27 cellular contexts compared by ENCODE assay signal in the genomic region with DNA sequence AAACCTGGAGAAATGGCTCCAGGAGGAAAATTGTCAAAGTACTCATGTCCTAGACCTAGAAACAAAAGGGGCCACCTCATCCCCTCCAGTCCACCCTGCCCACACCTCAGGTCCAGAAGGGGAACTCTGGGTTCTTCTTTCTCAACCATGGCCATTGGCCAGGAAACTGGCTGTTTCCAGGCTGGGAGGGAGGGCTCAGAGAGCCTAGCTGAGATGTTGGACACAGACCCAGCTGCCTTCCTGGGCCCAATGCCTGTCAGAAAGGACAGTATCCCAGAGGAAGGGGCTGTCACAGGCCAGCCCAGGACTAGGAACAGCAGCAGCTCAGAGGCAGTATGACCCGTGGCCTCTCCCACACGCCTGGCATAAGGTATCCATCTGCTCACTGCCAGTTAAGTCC. TPM values are rescaled to one million over a fixed set of nuclear protein-coding genes. Genes with fewer than 3 reads are reported as not detected.
DNase-seq lines count a peak whose midpoint lies in the region; ATAC-seq and TF ChIP-seq lines count a peak whose summit lies in the region.
"Had no signal": no experiment of that assay in that cellular context is flagged by ENCODE, and none has a peak within 500 bp of the region (broad histone marks: within the 10 kb centered on the region; RNA-seq: fewer than 3 reads in every experiment).

No MANE protein-coding gene starts in this region.

- ATAC-seq in left lobe of liver = peak; percentile 14
- no peak for ATAC-seq in GM18519 (IDR thresholded peaks at IDR 0.05; ENCODE audit: low FRiP score, unreplicated experiment)
- ATAC-seq: gastroesophageal sphincter; GM23338; naive thymus-derived CD4-positive, alpha-beta T cell; stimulated activated memory B cell treated with anti-CD40 and anti-IgM and Interleukin-4, amounts not matched to agents 10 μg/mL and 1 μg/mL and 100 μg/mL, for 72 hours had no signal

- DNase-seq in HL-60 (ENCODE audit: low read depth in 1 of 2, low spot score in 1 of 2) (peak in 1 of 2 experiments; percentile 53), left lobe of liver (ENCODE audit: low spot score) (no peak), SW 1271 (lab: John Stamatoyannopoulos, UW) (no peak), cerebellar cortex (ENCODE audit: low spot score) (no peak)
- DNase-seq: activated CD4-positive, alpha-beta T cell treated with anti-CD3 and anti-CD28 coated beads, Interleukin-2, amount 10 ng/mL, durations not matched to agents 24 days and 14 days; activated naive CD4-positive, alpha-beta T cell treated with anti-CD3 and anti-CD28 coated beads, Interleukin-2, amount 50 U/mL, for 16 hours; dermis blood vessel endothelial cell; GDM1; HFFc6; MG63; naive thymus-derived CD4-positive, alpha-beta T cell; NCI-H1694; NCI-H2171; NCI-H524 treated with DMSO at 0.1 percent for 48 hours; occipital lobe; stimulated activated CD4-positive, alpha-beta T cell treated with anti-CD3 and anti-CD28 coated beads, Interleukin-4, amount 100 ng/mL, for 1 hour had no signal

- no peak for TF ChIP-seq CTCF in HL-60 (IDR thresholded peaks at IDR 0.05; ENCODE audit: insufficient read depth, low read length)

- H3K27ac ChIP-seq in HL-60 (replicated peaks) (peak overlapping the region; percentile 88), cingulate gyrus (ENCODE audit: low read depth, low read length) (peak overlapping the region; percentile 97), temporal lobe (ENCODE audit: low read depth, low read length) (peak overlapping the region; percentile 93)
- H3K27ac ChIP-seq: gastroesophageal sphincter, Peyer's patch, thoracic aorta, VCaP had no signal

- H3K27me3 ChIP-seq in HL-60 (ENCODE audit: insufficient read depth, poor library complexity, severe bottlenecking) = no peaks in the 10 kb centered on the region
- H3K27me3 ChIP-seq: MG63, Peyer's patch had no signal

- no peak overlapping the region for H3K4me3 ChIP-seq in HL-60 (replicated peaks; ENCODE audit: insufficient read depth, low read length)
- H3K4me3 ChIP-seq: gastroesophageal sphincter, GM23338, MG63, Peyer's patch, thoracic aorta had no signal

RNA-seq across cellular contexts. Expression of gene GRID1, which starts 9.6 kb away (rescaled TPM):
- total RNA-seq in left lobe of liver (0.58 TPM), temporal lobe (8.6 TPM)
- total RNA-seq: activated CD4-positive, alpha-beta T cell treated with anti-CD3 and anti-CD28 coated beads, Interleukin-2, amount 10 ng/mL, durations not matched to agents 24 days and 14 days; dermis blood vessel endothelial cell; HFFc6; HT-29; naive thymus-derived CD4-positive, alpha-beta T cell; T-helper 2 cell treated with Interferon-gamma antibody and Interleukin-4, amounts not matched to agents 100 ng/mL and 5 ng/mL, for 36 hours had no signal
